In the genomic region with DNA sequence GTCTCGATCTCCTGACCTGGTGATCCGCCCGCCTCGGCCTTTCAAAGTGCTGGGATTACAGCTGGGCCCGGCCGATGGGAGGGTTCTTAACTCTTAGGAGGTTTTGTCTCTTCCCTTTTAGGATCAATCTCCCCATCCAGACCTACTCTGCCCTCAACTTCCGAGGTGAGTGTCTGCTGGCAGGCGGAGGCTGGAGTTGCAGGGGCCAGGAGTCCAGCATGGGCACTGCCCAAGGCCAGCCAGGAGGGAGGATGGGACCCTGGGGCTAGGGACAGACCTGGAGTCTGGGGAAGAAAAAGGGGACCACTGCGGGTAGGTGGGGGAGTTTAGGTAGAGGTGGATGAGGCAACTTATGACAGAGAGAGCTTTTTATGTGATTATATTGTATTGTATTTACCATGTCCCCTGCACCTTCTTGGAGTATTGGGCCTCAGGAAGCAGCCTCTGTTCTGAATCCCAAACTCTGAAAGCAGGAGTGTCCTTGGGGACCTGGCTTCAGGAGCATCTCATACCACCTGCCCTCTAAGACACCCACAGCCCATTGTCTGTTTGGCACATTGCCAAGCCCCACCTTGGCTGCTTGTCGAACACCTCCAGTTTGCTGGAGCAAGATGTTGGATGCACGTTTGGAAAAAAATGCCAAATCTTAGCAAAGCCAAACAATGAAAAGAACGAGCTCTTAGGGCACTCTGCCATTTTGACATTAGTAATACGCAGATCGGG, we compare ENCODE assay signal across 22 cellular contexts. TPM values are rescaled to one million over a fixed set of nuclear protein-coding genes. Genes with fewer than 3 reads are reported as not detected.
DNase-seq lines count a peak whose midpoint lies in the region; ATAC-seq and TF ChIP-seq lines count a peak whose summit lies in the region.
"Had no signal": no experiment of that assay in that cellular context is flagged by ENCODE, and none has a peak within 500 bp of the region (broad histone marks: within the 10 kb centered on the region; RNA-seq: fewer than 3 reads in every experiment).

No MANE protein-coding gene starts in this region.

- TF ChIP-seq POLR2A in heart left ventricle (IDR thresholded peaks at IDR 0.05): peak; percentile 20 to 23

- H3K9me3 ChIP-seq in heart left ventricle (no peaks in the 10 kb centered on the region), muscle layer of duodenum (ENCODE audit: control insufficient read depth in 1 of 2, low read length in 2 of 2) (no peaks in the 10 kb centered on the region), thoracic aorta (no peaks in the 10 kb centered on the region)
- H3K9me3 ChIP-seq: left lung had no signal

- TF ChIP-seq CTCF in heart left ventricle (IDR thresholded peaks at IDR 0.05) (no peak), thoracic aorta (IDR thresholded peaks at IDR 0.05) (no peak), GM10266 (IDR thresholded peaks at IDR 0.05; ENCODE audit: control insufficient read depth, insufficient read depth, low read depth, missing control alignments) (no peak)

- H3K27ac ChIP-seq in heart left ventricle (peak overlapping the region in 10 of 12 donors; percentile 64 to 99 (median 96)), muscle layer of duodenum (ENCODE audit: low read length) (peak overlapping the region; percentile 0), thoracic aorta (peak overlapping the region; percentile 74 to 78)
- H3K27ac ChIP-seq: left lung had no signal

- ATAC-seq in heart left ventricle (no peak), thoracic aorta (ENCODE audit: insufficient number of reproducible peaks, low FRiP score, low read depth) (peak; percentile 26)
- ATAC-seq: left lung had no signal

- DNase-seq in heart left ventricle: no peak
- DNase-seq in cardiac septum (ENCODE audit: low spot score): no peak
- peak; percentile 61 for DNase-seq in NCI-H2171 (lab: John Stamatoyannopoulos, UW)
- no peak for DNase-seq in thoracic aorta (ENCODE audit: low spot score)
- no peak for DNase-seq in activated CD4-positive, alpha-beta T cell treated with anti-CD3 and anti-CD28 coated beads for 4 hours
- no peak for DNase-seq in stimulated activated CD4-positive, alpha-beta T cell treated with anti-CD3 and anti-CD28 coated beads, Interleukin-2, amount 100 ng/mL, for 48 hours
- DNase-seq in GM10266 (ENCODE audit: extremely low spot score): no peak
- DNase-seq: activated CD4-positive, alpha-beta T cell treated with anti-CD3 and anti-CD28 coated beads, Interleukin-2, amount 50 U/mL, for 48 hours; activated naive CD4-positive, alpha-beta T cell treated with Interleukin-2 at 50 U/mL for 16 hours; activated T-cell treated with anti-CD3 and anti-CD28 coated beads, Interleukin-2, amount 50 U/mL, for 1 hour; anterior cingulate cortex; effector CD4-positive, alpha-beta T cell; H7; left lung; NCI-H1694; NCI-H510A; occipital lobe; SHP77 had no signal

- H3K36me3 ChIP-seq in heart left ventricle: peaks cover 0 to 73% (median 34%) of the 10 kb centered on the region in 9 donors
- H3K36me3 ChIP-seq in muscle layer of duodenum (ENCODE audit: control insufficient read depth in 1 of 2, insufficient read depth in 2 of 2, low read length in 2 of 2): peaks cover 4 to 5% of the 10 kb centered on the region in 2 donors
- peaks cover 5% of the 10 kb centered on the region for H3K36me3 ChIP-seq in thoracic aorta
- H3K36me3 ChIP-seq: left lung had no signal

- H3K27me3 ChIP-seq in heart left ventricle (peaks cover 0 to 12% (median 7%) of the 10 kb centered on the region in 9 donors), muscle layer of duodenum (ENCODE audit: low read depth, low read length) (peaks cover 5% of the 10 kb centered on the region), thoracic aorta (replicated peaks; ENCODE audit: insufficient read depth) (no peaks in the 10 kb centered on the region)

- intact Hi-C loops in heart left ventricle (cut with DNase I) (loop anchor here in 1 of 10 donors (10.0 kb wide), 1 partner anchor 211 kb away; no protein-coding TSS in a partner anchor), cardiac septum (cut with DNase I) (no loop called here)

- H3K4me1 ChIP-seq in heart left ventricle (peaks cover 0 to 15% (median 0%) of the 10 kb centered on the region in 12 donors), muscle layer of duodenum (ENCODE audit: control insufficient read depth in 1 of 2, insufficient read depth in 2 of 2, low read length in 2 of 2) (no peaks in the 10 kb centered on the region), thoracic aorta (ENCODE audit: control insufficient read depth in 1 of 2, low read depth in 2 of 2) (peaks cover 6 to 40% of the 10 kb centered on the region in 2 donors)
- H3K4me1 ChIP-seq: left lung had no signal

- H3K4me3 ChIP-seq in heart left ventricle (peak overlapping the region in 11 of 12 donors; percentile 35 to 80 (median 64)), muscle layer of duodenum (ENCODE audit: low read depth in 1 of 2, low read length in 2 of 2) (peak overlapping the region; percentile 1 to 70), thoracic aorta (peak overlapping the region; percentile 21)
- H3K4me3 ChIP-seq: left lung had no signal

- 52 to 58% (median 53%) methylated on average over 12 to 14 of the region's 14 CpGs for WGBS in heart left ventricle, 4 donors

RNA-seq across cellular contexts. Expression of gene DES, which starts 5.6 kb away (rescaled TPM):
- total RNA-seq in heart left ventricle (over 10,000 TPM in 8 of 9 donors, 1,000 to 10,000 TPM in 1; 9,618 to 28,674 (median 17,979) TPM), cardiac septum (21,230 TPM), thoracic aorta (100 to 1,000 TPM; 146 to 302 TPM)
- polyA plus RNA-seq in heart left ventricle: over 10,000 TPM; 15,024 to 19,385 TPM
- total RNA-seq: MCF 10A; T-helper 1 cell treated with Interleukin-12 subunit alpha and Interleukin-12 subunit beta and Interleukin-4 antibody, amounts not matched to agents 30 ng/mL and 1 ng/mL, for 36 hours had no signal

RNA-seq across cellular contexts. Expression of gene SPEG, which starts 10.8 kb away (rescaled TPM):
- total RNA-seq in heart left ventricle (100 to 1,000 TPM in 6 of 9 donors, 10 to 100 TPM in 3; 93.6 to 150 (median 114) TPM), cardiac septum (199 TPM), thoracic aorta (100 to 1,000 TPM; 426 to 455 TPM)
- 10 to 100 TPM; 64.8 to 92.2 TPM for polyA plus RNA-seq in heart left ventricle
- polyA plus RNA-seq: CD14-positive monocyte had no signal

RNA-seq across cellular contexts. Expression of gene DNPEP, which starts 36.1 kb away (rescaled TPM):
- 100 to 1,000 TPM in 1 of 9 donors, 10 to 100 TPM in 8; 61.8 to 101 (median 73.4) TPM for total RNA-seq in heart left ventricle
- polyA plus RNA-seq in heart left ventricle: 10 to 100 TPM; 61.3 to 69.6 TPM
- 47.2 TPM for total RNA-seq in cardiac septum
- total RNA-seq in thoracic aorta: 10 to 100 TPM; 42.7 to 51.2 TPM

Comparison
In these comparisons a context has a peak if more than half of its experiments do, and no peak if none do; other contexts are left out.
1. H3K27ac ChIP-seq: peak in every context shown above with its lines; median percentile 96 in heart left ventricle; 76 in thoracic aorta; 0 in muscle layer of duodenum.
2. RNA of gene DES, which starts 5.6 kb away (total RNA-seq): 21,230 TPM in cardiac septum (single experiment) and 9,618 to 28,674 TPM in heart left ventricle; 146 to 302 TPM in thoracic aorta; every median in the first group is over 10 times any median in the second.
3. Peak in every context shown above with its lines, with median percentiles within 50 percentile points of each other: H3K4me3 ChIP-seq.